In the genomic region with DNA sequence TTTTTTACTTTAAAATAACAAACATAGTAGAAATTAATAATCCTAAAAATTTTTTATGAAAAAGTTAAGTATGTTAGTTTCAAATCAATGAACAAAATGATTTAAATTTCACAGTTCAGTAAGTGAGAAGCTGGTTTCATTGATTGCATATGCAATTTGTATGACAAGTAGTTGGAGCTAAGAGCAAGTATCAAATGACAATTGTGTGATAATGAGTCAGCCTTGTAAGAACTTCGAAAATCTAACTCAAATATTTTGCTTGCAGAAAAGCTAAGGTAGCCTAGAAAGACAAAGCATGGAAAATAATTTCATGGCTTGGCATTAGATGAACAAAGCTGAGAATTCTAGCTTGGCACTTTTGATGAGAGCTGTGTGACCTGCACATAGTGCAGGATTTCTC, we compare ENCODE assay signal across 19 cellular contexts.
DNase-seq lines count a peak whose midpoint lies in the region; ATAC-seq and TF ChIP-seq lines count a peak whose summit lies in the region.
"Had no signal": no experiment of that assay in that cellular context is flagged by ENCODE, and none has a peak within 500 bp of the region (broad histone marks: within the 10 kb centered on the region; RNA-seq: fewer than 3 reads in every experiment).

No MANE protein-coding gene starts in this region.

- WGBS in ovary, 3 donors, result 77 to 91% (median 86%) methylated on average over 1 of the region's 1 CpG

- ATAC-seq in SK-N-SH treated with all-trans-retinoic acid at 6 μM for 48 hours, result peak; percentile 42; the same call in 2 of the 3 replicates
- no peak for ATAC-seq in GM19455 (IDR thresholded peaks at IDR 0.05; ENCODE audit: unreplicated experiment)
- ATAC-seq in GM21423 (IDR thresholded peaks at IDR 0.05; ENCODE audit: unreplicated experiment), result no peak

- no peak overlapping the region for H3K4me3 Mint-ChIP-seq in activated T-helper 2 cell treated with anti-CD3 and anti-CD28 coated beads, Interferon-gamma antibody, Interleukin-2, Interleukin-4, amounts not matched to agents 10 μg/mL and 5 μg/mL and 100 μg/mL, durations not matched to agents 14 hours and 24 hours and 36 hours (ENCODE audit: low read depth)
- H3K4me3 Mint-ChIP-seq: activated naive CD8-positive, alpha-beta T cell treated with anti-CD3 and anti-CD28 coated beads, Interleukin-2, amount 10 ng/mL, durations not matched to agents 7 days and 5 days; nephron had no signal

- peaks cover 22% of the 10 kb centered on the region for H3K9me3 Mint-ChIP-seq in activated T-helper 2 cell treated with anti-CD3 and anti-CD28 coated beads, Interferon-gamma antibody, Interleukin-2, Interleukin-4, amounts not matched to agents 10 μg/mL and 5 μg/mL and 100 μg/mL, durations not matched to agents 14 hours and 24 hours and 36 hours

- no peaks in the 10 kb centered on the region for H3K27me3 ChIP-seq in ovary

- intact Hi-C loops in ovary (cut with DNase I), result no loop called here
- intact Hi-C loops in activated T-helper 2 cell treated with anti-CD3 and anti-CD28 coated beads, Interferon-gamma antibody, Interleukin-2, Interleukin-4, amounts not matched to agents 10 μg/mL and 5 μg/mL and 100 μg/mL, durations not matched to agents 14 hours and 24 hours and 36 hours (cut with micrococcal nuclease), result no loop called here

- H3K27ac ChIP-seq in ovary, result no peak overlapping the region
- H3K27ac ChIP-seq: thoracic aorta had no signal

- H3K27ac Mint-ChIP-seq in activated T-helper 2 cell treated with anti-CD3 and anti-CD28 coated beads, Interferon-gamma antibody, Interleukin-2, Interleukin-4, amounts not matched to agents 10 μg/mL and 5 μg/mL and 100 μg/mL, durations not matched to agents 14 hours and 24 hours and 36 hours, result no peak overlapping the region
- H3K27ac Mint-ChIP-seq: activated naive CD8-positive, alpha-beta T cell treated with anti-CD3 and anti-CD28 coated beads, Interleukin-2, amount 10 ng/mL, durations not matched to agents 7 days and 5 days; nephron had no signal

- no peaks in the 10 kb centered on the region for H3K27me3 Mint-ChIP-seq in activated T-helper 2 cell treated with anti-CD3 and anti-CD28 coated beads, Interferon-gamma antibody, Interleukin-2, Interleukin-4, amounts not matched to agents 10 μg/mL and 5 μg/mL and 100 μg/mL, durations not matched to agents 14 hours and 24 hours and 36 hours (ENCODE audit: low read depth)
- H3K27me3 Mint-ChIP-seq: activated naive CD8-positive, alpha-beta T cell treated with anti-CD3 and anti-CD28 coated beads, Interleukin-2, amount 10 ng/mL, durations not matched to agents 7 days and 5 days had no signal

- DNase-seq in NCI-H2171 treated with DMSO at 0.1 percent for 48 hours (lab: John Stamatoyannopoulos, UW) (peak; percentile 21), NCI-H2171 (lab: John Stamatoyannopoulos, UW) (no peak), fibroblast of mammary gland (ENCODE audit: low read depth) (peak; percentile 44), ovary (no peak)
- DNase-seq in activated T-helper 2 cell treated with anti-CD3 and anti-CD28 coated beads, Interferon-gamma antibody, Interleukin-2, Interleukin-4, amounts not matched to agents 10 μg/mL and 5 μg/mL and 100 μg/mL, durations not matched to agents 14 hours and 24 hours and 36 hours (ENCODE audit: low spot score), result no peak
- DNase-seq: activated naive CD8-positive, alpha-beta T cell treated with anti-CD3 and anti-CD28 coated beads, Interleukin-2, amount 10 ng/mL, durations not matched to agents 7 days and 5 days; DMS153; GOT3; hypothalamus; kidney glomerular epithelial cell; NCI-H2081 treated with DMSO at 0.1 percent for 48 hours; NCI-H526; stimulated activated CD4-positive, alpha-beta T cell treated with anti-CD3 and anti-CD28 coated beads, Interleukin-12 subunit alpha, Interleukin-12 subunit beta, amount 100 ng/mL, for 4 hours; T-helper 9 cell had no signal

- H3K4me1 ChIP-seq in ovary (ENCODE audit: insufficient read depth), result no peaks in the 10 kb centered on the region

- H3K36me3 ChIP-seq in ovary, result no peaks in the 10 kb centered on the region

- TF ChIP-seq EP300 in ovary (IDR thresholded peaks at IDR 0.05), result no peak

- H3K9me3 ChIP-seq in ovary, result no peaks in the 10 kb centered on the region

- H3K4me1 Mint-ChIP-seq in activated T-helper 2 cell treated with anti-CD3 and anti-CD28 coated beads, Interferon-gamma antibody, Interleukin-2, Interleukin-4, amounts not matched to agents 10 μg/mL and 5 μg/mL and 100 μg/mL, durations not matched to agents 14 hours and 24 hours and 36 hours (ENCODE audit: low read depth), result no peaks in the 10 kb centered on the region
- H3K4me1 Mint-ChIP-seq: activated naive CD8-positive, alpha-beta T cell treated with anti-CD3 and anti-CD28 coated beads, Interleukin-2, amount 10 ng/mL, durations not matched to agents 7 days and 5 days; nephron had no signal

- H3K4me3 ChIP-seq in fibroblast of mammary gland (ENCODE audit: control insufficient read depth, low read depth, low read length) (no peak overlapping the region), ovary (no peak overlapping the region)
- H3K4me3 ChIP-seq: thoracic aorta had no signal

- no peaks in the 10 kb centered on the region for H3K36me3 Mint-ChIP-seq in activated T-helper 2 cell treated with anti-CD3 and anti-CD28 coated beads, Interferon-gamma antibody, Interleukin-2, Interleukin-4, amounts not matched to agents 10 μg/mL and 5 μg/mL and 100 μg/mL, durations not matched to agents 14 hours and 24 hours and 36 hours (ENCODE audit: low read depth)
- H3K36me3 Mint-ChIP-seq: activated naive CD8-positive, alpha-beta T cell treated with anti-CD3 and anti-CD28 coated beads, Interleukin-2, amount 10 ng/mL, durations not matched to agents 7 days and 5 days had no signal

- no peak for TF ChIP-seq POLR2A in ovary (IDR thresholded peaks at IDR 0.05)

- TF ChIP-seq CTCF in fibroblast of mammary gland (conservative IDR thresholded peaks at IDR 0.05; ENCODE audit: control insufficient read depth, insufficient read depth, low read depth, low read length) (no peak), ovary (IDR thresholded peaks at IDR 0.05) (no peak)

TF ChIP-seq in SK-N-SH treated with all-trans-retinoic acid at 6 μM for 48 hours, 23 proteins besides CTCF, POLR2A, EP300 and RAD21:
- TF ChIP-seq ESRRG (CRISPR knock-in tag; IDR thresholded peaks at IDR 0.05), result no peak

Comparison
In these comparisons a context has a peak if more than half of its experiments do, and no peak if none do; other contexts are left out.
1. DNase-seq: peak in NCI-H2171 treated with DMSO at 0.1 percent for 48 hours (single experiment) and fibroblast of mammary gland (single experiment); none in NCI-H2171 (single experiment), ovary (0 of 5) and activated T-helper 2 cell treated with anti-CD3 and anti-CD28 coated beads, Interferon-gamma antibody, Interleukin-2, Interleukin-4, amounts not matched to agents 10 μg/mL and 5 μg/mL and 100 μg/mL, durations not matched to agents 14 hours and 24 hours and 36 hours (single experiment).